In genomic region chr22:19586922-19587684, GRCh38 we compare ENCODE assay signal across 31 cellular contexts.
"Had no signal": no experiment of that assay in that cellular context is flagged by ENCODE, and none has a peak within 500 bp of the region (broad histone marks: within the 10 kb centered on the region; RNA-seq: fewer than 3 reads in every experiment).

No MANE protein-coding gene starts in this region.

- H3K36me3 ChIP-seq: breast epithelium, MG63, SJCRH30, WERI-Rb-1 had no signal

- H3K27ac ChIP-seq: body of pancreas, breast epithelium, SJCRH30, SK-N-MC, WERI-Rb-1 had no signal

- H3K27me3 Mint-ChIP-seq: activated naive CD8-positive, alpha-beta T cell treated with anti-CD3 and anti-CD28 coated beads, Interleukin-2, amount 10 ng/mL, durations not matched to agents 7 days and 5 days had no signal

- ATAC-seq: activated CD8-positive, alpha-beta memory T cell treated with anti-CD3 and anti-CD28 coated beads, Interleukin-2, amount 10 ng/mL, durations not matched to agents 7 days and 5 days; body of pancreas; Panc1 had no signal

- H3K36me3 Mint-ChIP-seq: activated CD8-positive, alpha-beta memory T cell treated with anti-CD3 and anti-CD28 coated beads, Interleukin-2, amount 10 ng/mL, durations not matched to agents 7 days and 5 days; activated naive CD8-positive, alpha-beta T cell treated with anti-CD3 and anti-CD28 coated beads, Interleukin-2, amount 10 ng/mL, durations not matched to agents 7 days and 5 days had no signal

- H3K4me1 ChIP-seq: body of pancreas, breast epithelium, SJCRH30 had no signal

- H3K4me3 Mint-ChIP-seq: activated CD4-positive, alpha-beta memory T cell treated with anti-CD3 and anti-CD28 coated beads, Interleukin-2, amount 10 ng/mL, durations not matched to agents 7 days and 5 days; activated CD8-positive, alpha-beta memory T cell treated with anti-CD3 and anti-CD28 coated beads, Interleukin-2, amount 10 ng/mL, durations not matched to agents 7 days and 5 days; activated naive CD8-positive, alpha-beta T cell treated with anti-CD3 and anti-CD28 coated beads, Interleukin-2, amount 10 ng/mL, durations not matched to agents 7 days and 5 days had no signal

- H3K27me3 ChIP-seq: body of pancreas, breast epithelium, MG63, SJCRH30 had no signal

- H3K4me1 Mint-ChIP-seq: activated CD4-positive, alpha-beta memory T cell treated with anti-CD3 and anti-CD28 coated beads, Interleukin-2, amount 10 ng/mL, durations not matched to agents 7 days and 5 days; activated CD8-positive, alpha-beta memory T cell treated with anti-CD3 and anti-CD28 coated beads, Interleukin-2, amount 10 ng/mL, durations not matched to agents 7 days and 5 days had no signal

- H3K4me3 ChIP-seq: body of pancreas, breast epithelium, MG63, SJCRH30, SK-N-MC had no signal

- H3K9me3 Mint-ChIP-seq: activated CD4-positive, alpha-beta memory T cell treated with anti-CD3 and anti-CD28 coated beads, Interleukin-2, amount 10 ng/mL, durations not matched to agents 7 days and 5 days; activated naive CD8-positive, alpha-beta T cell treated with anti-CD3 and anti-CD28 coated beads, Interleukin-2, amount 10 ng/mL, durations not matched to agents 7 days and 5 days had no signal

- H3K27ac Mint-ChIP-seq: activated CD4-positive, alpha-beta memory T cell treated with anti-CD3 and anti-CD28 coated beads, Interleukin-2, amount 10 ng/mL, durations not matched to agents 7 days and 5 days; activated CD8-positive, alpha-beta memory T cell treated with anti-CD3 and anti-CD28 coated beads, Interleukin-2, amount 10 ng/mL, durations not matched to agents 7 days and 5 days; activated naive CD8-positive, alpha-beta T cell treated with anti-CD3 and anti-CD28 coated beads, Interleukin-2, amount 10 ng/mL, durations not matched to agents 7 days and 5 days had no signal

- H3K9me3 ChIP-seq: body of pancreas, breast epithelium, MG63, SJCRH30 had no signal

- DNase-seq: activated CD4-positive, alpha-beta memory T cell treated with anti-CD3 and anti-CD28 coated beads, Interleukin-2, amount 10 ng/mL, durations not matched to agents 7 days and 5 days; activated CD4-positive, alpha-beta T cell treated with anti-CD3 and anti-CD28 coated beads for 1 hour; activated CD4-positive, alpha-beta T cell treated with anti-CD3 and anti-CD28 coated beads for 48 hours; activated CD4-positive, CD25-positive, alpha-beta regulatory T cell; activated CD8-positive, alpha-beta memory T cell treated with anti-CD3 and anti-CD28 coated beads for 24 hours; activated CD8-positive, alpha-beta memory T cell treated with anti-CD3 and anti-CD28 coated beads, Interleukin-2, amount 10 ng/mL, durations not matched to agents 7 days and 5 days; activated CD8-positive, alpha-beta memory T cell treated with anti-CD3 and anti-CD28 coated beads, Interleukin-2, amount 50 U/mL, for 48 hours; activated effector memory CD4-positive, alpha-beta T cell treated with Interleukin-2 at 50 U/mL for 16 hours; activated naive CD4-positive, alpha-beta T cell treated with anti-CD3 and anti-CD28 coated beads, Interleukin-2, amount 50 U/mL, for 16 hours; activated naive CD8-positive, alpha-beta T cell treated with anti-CD3 and anti-CD28 coated beads, Interleukin-2, amount 10 ng/mL, durations not matched to agents 7 days and 5 days; activated T-cell treated with anti-CD3 and anti-CD28 coated beads, Interleukin-2, amount 50 U/mL, for 48 hours; amygdala; body of pancreas; caudate nucleus; Kasumi-1; KG1; MG63; NCI-H1048; NCI-H1105 treated with DMSO at 0.1 percent for 48 hours; NCI-H1436; NCI-H1694; NCI-H2029; NCI-H2171; NCI-H510A treated with DMSO at 0.1 percent for 48 hours; SHP77; SJCRH30; T1000; WERI-Rb-1 had no signal
